Comparison of ENCODE assay signal across 1 cellular context in the genomic region with DNA sequence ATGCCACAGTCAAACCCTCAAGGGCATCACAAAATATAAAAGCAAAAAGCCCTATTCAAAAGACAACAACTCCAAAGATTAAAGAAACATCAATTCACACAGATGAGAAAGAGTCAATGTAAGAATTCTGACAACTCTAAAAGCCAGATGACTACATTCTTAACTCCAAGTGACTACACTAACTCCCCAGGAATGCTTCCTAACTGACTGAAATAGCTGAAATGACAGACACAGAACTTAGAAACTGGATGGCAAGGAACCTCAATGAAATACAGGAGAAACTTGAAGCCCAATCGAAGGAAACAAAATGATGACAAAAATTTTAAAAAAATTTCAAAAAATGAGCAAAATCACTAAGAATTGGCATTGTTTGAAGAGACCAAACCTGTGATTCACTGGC.
TF ChIP-seq lines count a peak whose summit lies in the region.

No MANE protein-coding gene starts in this region.

TF ChIP-seq in SK-N-SH treated with all-trans-retinoic acid at 6 μM for 48 hours, 23 proteins besides CTCF, POLR2A, EP300 and RAD21 (continued from another document):
- TF ChIP-seq BACH2 (CRISPR knock-in tag; IDR thresholded peaks at IDR 0.05; ENCODE audit: borderline replicate concordance) (no peak), ISL1 (CRISPR knock-in tag; IDR thresholded peaks at IDR 0.05) (no peak), ZNF565 (CRISPR knock-in tag; conservative IDR thresholded peaks at IDR 0.05; ENCODE audit: low read depth) (no peak), GLIS3 (CRISPR knock-in tag; IDR thresholded peaks at IDR 0.05) (no peak), OSR1 (CRISPR knock-in tag; IDR thresholded peaks at IDR 0.05) (no peak)
- TF ChIP-seq, protein P1, sequence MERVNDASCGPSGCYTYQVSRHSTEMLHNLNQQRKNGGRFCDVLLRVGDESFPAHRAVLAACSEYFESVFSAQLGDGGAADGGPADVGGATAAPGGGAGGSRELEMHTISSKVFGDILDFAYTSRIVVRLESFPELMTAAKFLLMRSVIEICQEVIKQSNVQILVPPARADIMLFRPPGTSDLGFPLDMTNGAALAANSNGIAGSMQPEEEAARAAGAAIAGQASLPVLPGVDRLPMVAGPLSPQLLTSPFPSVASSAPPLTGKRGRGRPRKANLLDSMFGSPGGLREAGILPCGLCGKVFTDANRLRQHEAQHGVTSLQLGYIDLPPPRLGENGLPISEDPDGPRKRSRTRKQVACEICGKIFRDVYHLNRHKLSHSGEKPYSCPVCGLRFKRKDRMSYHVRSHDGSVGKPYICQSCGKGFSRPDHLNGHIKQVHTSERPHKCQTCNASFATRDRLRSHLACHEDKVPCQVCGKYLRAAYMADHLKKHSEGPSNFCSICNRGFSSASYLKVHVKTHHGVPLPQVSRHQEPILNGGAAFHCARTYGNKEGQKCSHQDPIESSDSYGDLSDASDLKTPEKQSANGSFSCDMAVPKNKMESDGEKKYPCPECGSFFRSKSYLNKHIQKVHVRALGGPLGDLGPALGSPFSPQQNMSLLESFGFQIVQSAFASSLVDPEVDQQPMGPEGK (CRISPR knock-in tag; IDR thresholded peaks at IDR 0.05; ENCODE audit: borderline replicate concordance), result no peak
